ENCODE assay signal across 19 cellular contexts in the genomic region with DNA sequence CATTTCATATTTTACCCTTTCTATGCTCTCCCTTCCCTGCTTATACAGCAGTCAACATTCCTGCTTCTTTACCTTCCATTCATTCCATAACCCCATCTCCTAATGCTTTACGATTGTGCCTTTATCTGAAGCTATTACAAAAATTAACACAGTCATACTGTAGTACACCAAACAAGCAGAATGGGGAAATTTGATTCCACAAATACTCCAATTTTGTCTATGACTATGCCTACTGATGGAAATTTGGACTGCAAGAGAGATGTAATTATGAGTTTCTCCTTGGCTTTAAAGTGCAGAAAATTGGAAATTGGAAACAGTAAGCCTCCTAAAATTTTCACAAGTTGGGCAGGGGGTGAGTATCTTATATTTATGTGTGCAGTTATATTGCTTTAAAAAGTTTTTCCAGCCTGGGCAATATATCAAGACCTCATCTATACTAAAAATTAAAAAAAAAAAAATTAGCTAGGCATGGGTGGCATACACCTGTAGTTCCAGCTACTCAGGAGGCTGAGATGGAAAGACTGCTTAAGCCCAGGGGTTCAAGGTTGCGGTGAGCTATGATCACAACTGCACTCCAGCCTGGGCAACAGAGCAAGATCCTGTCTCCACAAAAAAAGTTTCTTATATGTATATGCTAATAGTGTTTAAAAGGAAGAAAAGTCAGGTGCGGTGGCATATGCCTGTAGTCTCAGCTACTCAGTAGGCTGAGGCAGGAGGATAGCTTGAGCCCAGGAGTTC. TPM values are rescaled to one million over a fixed set of nuclear protein-coding genes. Genes with fewer than 3 reads are reported as not detected.
DNase-seq lines count a peak whose midpoint lies in the region; ATAC-seq and TF ChIP-seq lines count a peak whose summit lies in the region.
"Had no signal": no experiment of that assay in that cellular context is flagged by ENCODE, and none has a peak within 500 bp of the region (broad histone marks: within the 10 kb centered on the region; RNA-seq: fewer than 3 reads in every experiment).

No MANE protein-coding gene starts in this region.

- TF ChIP-seq CTCF in AG04450 (IDR thresholded peaks at IDR 0.05; ENCODE audit: low read depth, low read length): no peak
- no peak for TF ChIP-seq CTCF in HEK293 (tag by site-specific recombination; IDR thresholded peaks at IDR 0.05)
- TF ChIP-seq CTCF in mammary epithelial cell (conservative IDR thresholded peaks at IDR 0.05 in 1 of 2, IDR thresholded peaks at IDR 0.05 in 1 of 2; ENCODE audit: extremely low read depth in 1 of 2, insufficient read depth in 1 of 2, low read depth in 1 of 2, low read length in 2 of 2): no peak

- H3K27ac Mint-ChIP-seq in naive thymus-derived CD4-positive, alpha-beta T cell: peak overlapping the region in 4 of 9 donors; percentile 2 to 53 (median 25)

- peaks cover 89% of the 10 kb centered on the region for H3K79me2 ChIP-seq in mammary epithelial cell (ENCODE audit: insufficient read depth, low read length)

- no peaks in the 10 kb centered on the region for H3K27me3 ChIP-seq in AG04450 (ENCODE audit: control insufficient read depth, insufficient read depth, low read length)
- H3K27me3 ChIP-seq in mammary epithelial cell (ENCODE audit: insufficient read depth, low read length): no peaks in the 10 kb centered on the region
- H3K27me3 ChIP-seq in naive thymus-derived CD4-positive, alpha-beta T cell (ENCODE audit: control insufficient read depth in 2 of 2, insufficient read depth in 2 of 2, low read length in 2 of 2): no peaks in the 10 kb centered on the region
- H3K27me3 ChIP-seq: foreskin keratinocyte had no signal

- H3K4me1 Mint-ChIP-seq in naive thymus-derived CD4-positive, alpha-beta T cell: peaks cover 42 to 78% (median 69%) of the 10 kb centered on the region in 7 donors

- CTCF ChIA-PET in AG04450 (lab: Charles Lee) (interaction anchor here (1.3 kb wide), 1 partner anchor 115 kb away, joined by 4 read pairs; no protein-coding TSS in a partner anchor), HEK293 (lab: Yijun Ruan, JAX) (interaction anchor here (0.9 kb wide), 1 partner anchor 381 kb away, joined by 3 read pairs; no protein-coding TSS in a partner anchor), mammary epithelial cell (lab: Charles Lee; ENCODE audit: low non-redundant PET) (no interaction called here)
- CTCF ChIA-PET in naive thymus-derived CD4-positive, alpha-beta T cell (lab: Charles Lee): interaction anchor here (0.9 to 1.9 kb wide), 2 partner anchors 8 to 25 kb away, joined by 4 to 7 read pairs; no protein-coding TSS in a partner anchor

- H3K4me3 Mint-ChIP-seq in naive thymus-derived CD4-positive, alpha-beta T cell: peak overlapping the region in 6 of 10 donors; percentile 4 to 50 (median 24)

- intact Hi-C loops in mammary epithelial cell (cut with micrococcal nuclease): no loop called here
- intact Hi-C loops in naive thymus-derived CD4-positive, alpha-beta T cell (cut with micrococcal nuclease): loop anchor here (10.0 kb wide), 2 partner anchors 388 to 958 kb away; a partner anchor contains a TSS

- H3K27ac ChIP-seq in AG04450 (ENCODE audit: low read depth, low read length) (no peak overlapping the region), HEK293 (ENCODE audit: extremely low read depth, low read depth, low read length) (no peak overlapping the region), mammary epithelial cell (ENCODE audit: insufficient read depth, low read depth, low read length) (no peak overlapping the region)
- H3K27ac ChIP-seq in naive thymus-derived CD4-positive, alpha-beta T cell (ENCODE audit: low read depth, low read length): no peak overlapping the region
- H3K27ac ChIP-seq: foreskin keratinocyte, skin epidermis had no signal

- H3K36me3 ChIP-seq in HEK293 (ENCODE audit: control insufficient read depth in 2 of 2, insufficient read depth in 1 of 2, low read length in 2 of 2): peaks cover 18 to 20% of the 10 kb centered on the region in 2 experiments; a peak in 2 of 3 replicates
- H3K36me3 ChIP-seq in mammary epithelial cell (ENCODE audit: insufficient read depth, low read length): peaks cover 6% of the 10 kb centered on the region
- H3K36me3 ChIP-seq in naive thymus-derived CD4-positive, alpha-beta T cell (ENCODE audit: control insufficient read depth in 2 of 3, insufficient read depth in 3 of 3, low read length in 3 of 3): peaks cover 0 to 19% (median 4%) of the 10 kb centered on the region in 3 experiments

- dilution Hi-C loops in mammary epithelial cell (cut with HindIII; ENCODE audit: low sequenced_read_pairs): no loop called here

- DNase-seq in AG04450 (ENCODE audit: low read depth, low spot score): no peak
- DNase-seq in mammary epithelial cell: no peak
- DNase-seq in naive thymus-derived CD4-positive, alpha-beta T cell: no peak
- DNase-seq in SHP77 treated with DMSO at 0.1 percent for 48 hours (lab: John Stamatoyannopoulos, UW): no peak
- DNase-seq in activated naive CD4-positive, alpha-beta T cell treated with Interleukin-2 at 50 U/mL for 16 hours: no peak
- no peak for DNase-seq in iPS-NIHi7 (ENCODE audit: extremely low spot score)
- no peak for DNase-seq in activated CD8-positive, alpha-beta memory T cell treated with anti-CD3 and anti-CD28 coated beads, Interleukin-2, amount 50 U/mL, for 48 hours
- DNase-seq: activated T-cell treated with anti-CD3 and anti-CD28 coated beads, Interleukin-2, amount 50 U/mL, for 1 hour; amygdala; C1 segment of cervical spinal cord; foreskin keratinocyte; KG1; NCI-H146; nucleus accumbens; stimulated activated naive CD4-positive, alpha-beta T cell treated with Interleukin-2 at 50 U/mL for 16 hours; T-cell had no signal

- in situ Hi-C loops in mammary epithelial cell (cut with MboI; ENCODE audit: low sequenced_read_pairs in 2 of 2): no loop called here

- H3K9ac ChIP-seq in mammary epithelial cell (ENCODE audit: insufficient read depth, low read length): no peak overlapping the region

- H2AFZ ChIP-seq in mammary epithelial cell (ENCODE audit: low read depth, low read length): no peak overlapping the region

- no peaks in the 10 kb centered on the region for H3K9me3 Mint-ChIP-seq in naive thymus-derived CD4-positive, alpha-beta T cell
- H3K9me3 Mint-ChIP-seq: T-cell had no signal

- H3K4me1 ChIP-seq in HEK293 (ENCODE audit: control insufficient read depth, insufficient read depth, low read length) (no peaks in the 10 kb centered on the region), mammary epithelial cell (ENCODE audit: insufficient read depth, low read length) (no peaks in the 10 kb centered on the region)
- peaks cover 19 to 31% of the 10 kb centered on the region in 2 donors for H3K4me1 ChIP-seq in naive thymus-derived CD4-positive, alpha-beta T cell (ENCODE audit: control insufficient read depth in 2 of 2, insufficient read depth in 2 of 2, low read length in 2 of 2)

- H3K4me2 ChIP-seq in mammary epithelial cell (ENCODE audit: insufficient read depth, low read depth, low read length): peak overlapping the region; percentile 94

- peaks cover 0 to 10% (median 4%) of the 10 kb centered on the region in 5 donors for H3K36me3 Mint-ChIP-seq in naive thymus-derived CD4-positive, alpha-beta T cell

- POLR2A ChIA-PET in AG04450 (lab: Yijun Ruan, JAX) (interaction anchor here (0.6 to 1.1 kb wide), 2 partner anchors 8 to 17 kb away, joined by 3 to 7 read pairs; no protein-coding TSS in a partner anchor), HEK293 (lab: Yijun Ruan, JAX) (interaction anchor here (0.5 kb wide), 1 partner anchor 117 kb away, joined by 3 read pairs; no protein-coding TSS in a partner anchor)
- POLR2A ChIA-PET in naive thymus-derived CD4-positive, alpha-beta T cell (lab: Charles Lee): interaction anchor here (0.6 kb wide), 1 partner anchor 19 kb away, joined by 3 read pairs; no protein-coding TSS in a partner anchor

- no peaks in the 10 kb centered on the region for H4K20me1 ChIP-seq in mammary epithelial cell (ENCODE audit: insufficient read depth, low read length)

- WGBS in mammary epithelial cell (ENCODE audit: low coverage, missing lambda C conversion rate): 85% methylated on average over 3 of the region's 3 CpGs

- H3K9me3 ChIP-seq in AG04450 (ENCODE audit: control insufficient read depth, insufficient read depth, low read length) (no peaks in the 10 kb centered on the region; the same call in 1 of the 2 replicates), HEK293 (ENCODE audit: control insufficient read depth, insufficient read depth, low read depth, low read length) (no peaks in the 10 kb centered on the region), mammary epithelial cell (replicated peaks; ENCODE audit: insufficient read depth, low read length) (no peaks in the 10 kb centered on the region)
- no peaks in the 10 kb centered on the region for H3K9me3 ChIP-seq in naive thymus-derived CD4-positive, alpha-beta T cell (ENCODE audit: control insufficient read depth in 2 of 3, low read length in 3 of 3)

- H3K27me3 Mint-ChIP-seq in naive thymus-derived CD4-positive, alpha-beta T cell: no peaks in the 10 kb centered on the region
- H3K27me3 Mint-ChIP-seq: T-cell had no signal

- BruUV-seq in mammary epithelial cell (replicated peaks; lab: Mats Ljungman, UMichigan): no TSS peak

- H3K4me3 ChIP-seq in AG04450 (ENCODE audit: low read depth, low read length) (peak overlapping the region; percentile 98), HEK293 (ENCODE audit: low read depth, low read length) (no peak overlapping the region), mammary epithelial cell (replicated peaks in 1 of 3; ENCODE audit: insufficient read depth in 1 of 3, low read depth in 2 of 3, low read length in 3 of 3) (peak overlapping the region in 1 of 3 experiments; percentile 97)
- no peak overlapping the region for H3K4me3 ChIP-seq in naive thymus-derived CD4-positive, alpha-beta T cell (ENCODE audit: low read length)

- ATAC-seq in naive thymus-derived CD4-positive, alpha-beta T cell: no peak
- ATAC-seq: foreskin keratinocyte, HCT116, T-cell had no signal

TF ChIP-seq in HEK293, 187 proteins besides CTCF, POLR2A, EP300 and RAD21 (continues in another document):
- TF ChIP-seq ZNF549 (tag by site-specific recombination; IDR thresholded peaks at IDR 0.05): no peak
- TF ChIP-seq IKZF3 (tag by site-specific recombination; IDR thresholded peaks at IDR 0.05): 0 out of 2 replicates have a peak, but pooled peaks have one; percentile 23
- peak; percentile 94 for TF ChIP-seq ZNF121 (tag by site-specific recombination; IDR thresholded peaks at IDR 0.05)
- TF ChIP-seq ZNF350 (tag by site-specific recombination; IDR thresholded peaks at IDR 0.05): no peak
- no peak for TF ChIP-seq ZNF112 (tag by site-specific recombination; IDR thresholded peaks at IDR 0.05)
- TF ChIP-seq ZFP69B (tag by site-specific recombination; IDR thresholded peaks at IDR 0.05): no peak

RNA-seq across cellular contexts. Expression of a gene that starts 3.0 kb away (rescaled TPM):
- polyA plus RNA-seq in AG04450 (2011; rRNA removed): 37.0 and 55.1 TPM in 2 replicates
- 80.7 and 99.0 TPM in 2 replicates for polyA minus RNA-seq in AG04450 (2011; rRNA and poly(A)+ RNA removed)
- 10 to 100 TPM; 31.2 to 38.1 TPM for total RNA-seq in mammary epithelial cell
- polyA plus RNA-seq in mammary epithelial cell: 9.4 TPM
- polyA minus RNA-seq in mammary epithelial cell: 25.2 TPM
- 10 to 100 TPM; 24.2 to 47.5 (median 33.0) TPM for total RNA-seq in naive thymus-derived CD4-positive, alpha-beta T cell
- 10 to 100 TPM; 23.4 to 28.7 TPM for polyA plus RNA-seq in naive thymus-derived CD4-positive, alpha-beta T cell
